ENCODE assay signal across 9 cellular contexts in the genomic region with DNA sequence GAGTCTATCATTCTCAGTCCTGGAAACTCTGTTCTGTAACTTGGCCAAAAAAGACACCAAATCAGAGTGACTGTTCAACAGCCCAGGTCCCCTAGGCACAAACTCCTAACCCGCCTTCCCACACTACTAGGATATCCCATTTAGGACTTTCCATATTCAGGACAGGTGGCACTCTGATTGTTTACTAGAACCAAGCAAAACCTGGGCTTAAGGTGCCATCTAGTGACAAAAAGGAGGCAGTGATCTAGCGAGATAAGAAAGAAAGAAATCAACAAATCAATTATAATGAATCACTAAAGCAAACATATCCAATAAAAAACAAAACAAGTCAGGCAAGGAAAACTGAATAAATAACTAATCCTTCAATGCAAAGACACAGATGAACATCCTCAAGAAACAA.
A peak's percentile ranks its signal among the peaks of the same experiment; 100 is the strongest.
DNase-seq lines count a peak whose midpoint lies in the region; ATAC-seq, FAIRE-seq and TF ChIP-seq lines count a peak whose summit lies in the region.
"Had no signal": no experiment of that assay in that cellular context is flagged by ENCODE, and none has a peak within 500 bp of the region (broad histone marks: within the 10 kb centered on the region; RNA-seq: fewer than 3 reads in every experiment).

No MANE protein-coding gene starts in this region.

- no peak for FAIRE-seq in GM12891 (lab: Jason Lieb, UNC)

- ATAC-seq in HG02870 (IDR thresholded peaks at IDR 0.05; ENCODE audit: unreplicated experiment) = no peak

- H3K4me1 Mint-ChIP-seq in progenitor cell of endocrine pancreas (ENCODE audit: low read depth) = peaks cover 6% of the 10 kb centered on the region
- H3K4me1 Mint-ChIP-seq: B cell had no signal

- TF ChIP-seq POLR2A in GM12891 (IDR thresholded peaks at IDR 0.05; ENCODE audit: low read depth, low read length) = no peak

- H3K9me3 Mint-ChIP-seq in progenitor cell of endocrine pancreas (ENCODE audit: low read depth) = peaks cover 9% of the 10 kb centered on the region

- no peak overlapping the region for H3K27ac Mint-ChIP-seq in progenitor cell of endocrine pancreas
- H3K27ac Mint-ChIP-seq: B cell had no signal

- DNase-seq in NCI-H1105 treated with DMSO at 0.1 percent for 48 hours (lab: John Stamatoyannopoulos, UW) (peak; percentile 24), NCI-H1105 (lab: John Stamatoyannopoulos, UW) (no peak), NCI-H146 treated with DMSO at 0.1 percent for 48 hours (lab: John Stamatoyannopoulos, UW; ENCODE audit: unreplicated experiment) (peak; percentile 10), cerebellar cortex (ENCODE audit: low spot score) (peak; percentile 12), progenitor cell of endocrine pancreas (ENCODE audit: low spot score, unreplicated experiment) (no peak), GM12891 (ENCODE audit: insufficient read length, low spot score) (no peak)
- DNase-seq in stimulated activated naive CD4-positive, alpha-beta T cell treated with Interleukin-2 at 50 U/mL for 16 hours (lab: John Stamatoyannopoulos, UW) = no peak

- no peak overlapping the region for H3K4me3 Mint-ChIP-seq in progenitor cell of endocrine pancreas (ENCODE audit: low read depth)
- H3K4me3 Mint-ChIP-seq: B cell had no signal

- peaks cover 3% of the 10 kb centered on the region for H3K36me3 Mint-ChIP-seq in progenitor cell of endocrine pancreas (ENCODE audit: insufficient read depth)

- peak; percentile 66 for TF ChIP-seq CTCF in progenitor cell of endocrine pancreas (IDR thresholded peaks at IDR 0.05; ENCODE audit: unreplicated experiment)

- H3K27me3 Mint-ChIP-seq in progenitor cell of endocrine pancreas = no peaks in the 10 kb centered on the region

TF ChIP-seq in GM12891, 5 proteins besides CTCF, POLR2A, EP300 and RAD21:
- no peak for TF ChIP-seq TAF1 (IDR thresholded peaks at IDR 0.05; ENCODE audit: low read depth, low read length)
- no peak for TF ChIP-seq SPI1 (IDR thresholded peaks at IDR 0.05; ENCODE audit: low read depth, low read length)

Comparison
In these comparisons a context has a peak if more than half of its experiments do, and no peak if none do; other contexts are left out.
1. DNase-seq: peak in NCI-H1105 treated with DMSO at 0.1 percent for 48 hours (single experiment), NCI-H146 treated with DMSO at 0.1 percent for 48 hours (single experiment) and cerebellar cortex (single experiment); none in NCI-H1105 (single experiment), progenitor cell of endocrine pancreas (single experiment), stimulated activated naive CD4-positive, alpha-beta T cell treated with Interleukin-2 at 50 U/mL for 16 hours (single experiment) and GM12891 (single experiment).